27 cellular contexts compared by ENCODE assay signal in genomic region chr10:120477723-120478270, GRCh38. TPM values are rescaled to one million over a fixed set of nuclear protein-coding genes. Genes with fewer than 3 reads are reported as not detected.
DNase-seq lines count a peak whose midpoint lies in the region; ATAC-seq and TF ChIP-seq lines count a peak whose summit lies in the region.
"Had no signal": no experiment of that assay in that cellular context is flagged by ENCODE, and none has a peak within 500 bp of the region (broad histone marks: within the 10 kb centered on the region; RNA-seq: fewer than 3 reads in every experiment).

No MANE protein-coding gene starts in this region.

- H3K27ac ChIP-seq in brain microvascular endothelial cell = peak overlapping the region; percentile 23
- H3K27ac ChIP-seq: dorsolateral prefrontal cortex, ovary, sigmoid colon, upper lobe of left lung had no signal

- H3K4me1 Mint-ChIP-seq in activated naive CD8-positive, alpha-beta T cell treated with anti-CD3 and anti-CD28 coated beads, Interleukin-2, amount 50 U/mL, for 24 hours = no peaks in the 10 kb centered on the region
- no peaks in the 10 kb centered on the region for H3K4me1 Mint-ChIP-seq in activated naive CD8-positive, alpha-beta T cell treated with anti-CD3 and anti-CD28 coated beads for 36 hours
- H3K4me1 Mint-ChIP-seq: activated CD4-positive, alpha-beta memory T cell treated with anti-CD3 and anti-CD28 coated beads, Interleukin-2, amount 10 ng/mL, durations not matched to agents 7 days and 5 days; activated naive CD4-positive, alpha-beta T cell treated with anti-CD3 and anti-CD28 coated beads, Interleukin-2, amount 50 U/mL, for 24 hours; CD14-positive monocyte; stimulated activated naive CD8-positive, alpha-beta T cell treated with anti-CD3 and anti-CD28 coated beads, Interleukin-15, amount 100 ng/mL, for 72 hours had no signal

- no peaks in the 10 kb centered on the region for H3K36me3 Mint-ChIP-seq in activated naive CD8-positive, alpha-beta T cell treated with anti-CD3 and anti-CD28 coated beads, Interleukin-2, amount 50 U/mL, for 24 hours (ENCODE audit: low read depth)
- no peaks in the 10 kb centered on the region for H3K36me3 Mint-ChIP-seq in activated naive CD8-positive, alpha-beta T cell treated with anti-CD3 and anti-CD28 coated beads for 36 hours
- H3K36me3 Mint-ChIP-seq: CD14-positive monocyte had no signal

- peak; percentile 15 for ATAC-seq in activated naive CD8-positive, alpha-beta T cell treated with anti-CD3 and anti-CD28 coated beads, Interleukin-2, amount 50 U/mL, for 24 hours
- ATAC-seq: naive thymus-derived CD4-positive, alpha-beta T cell; stimulated activated naive CD8-positive, alpha-beta T cell treated with anti-CD3 and anti-CD28 coated beads, Interleukin-15, amount 100 ng/mL, for 72 hours had no signal

- in situ Hi-C loops in brain microvascular endothelial cell (cut with HindIII; ENCODE audit: low pct_ligation_motif_present, low sequenced_read_pairs) = no loop called here

- no peak for TF ChIP-seq CTCF in brain microvascular endothelial cell (IDR thresholded peaks at IDR 0.05; ENCODE audit: low read depth, low read length, missing control alignments)

- no peaks in the 10 kb centered on the region for H3K27me3 ChIP-seq in brain microvascular endothelial cell (replicated peaks)
- H3K27me3 ChIP-seq: ovary, sigmoid colon, upper lobe of left lung had no signal

- peaks cover 13% of the 10 kb centered on the region for H3K9me3 Mint-ChIP-seq in activated naive CD8-positive, alpha-beta T cell treated with anti-CD3 and anti-CD28 coated beads, Interleukin-2, amount 50 U/mL, for 24 hours
- H3K9me3 Mint-ChIP-seq in activated naive CD8-positive, alpha-beta T cell treated with anti-CD3 and anti-CD28 coated beads for 36 hours = peaks cover 8% of the 10 kb centered on the region

- no peak for DNase-seq in activated naive CD8-positive, alpha-beta T cell treated with anti-CD3 and anti-CD28 coated beads, Interleukin-2, amount 50 U/mL, for 24 hours
- no peak for DNase-seq in activated naive CD8-positive, alpha-beta T cell treated with anti-CD3 and anti-CD28 coated beads for 36 hours
- peak; percentile 16 for DNase-seq in brain microvascular endothelial cell
- peak; percentile 30 for DNase-seq in kidney tubule cell (ENCODE audit: low spot score)
- no peak for DNase-seq in stimulated activated naive CD4-positive, alpha-beta T cell treated with Interleukin-2 at 50 U/mL for 16 hours (lab: John Stamatoyannopoulos, UW)
- DNase-seq in NCI-H510A (lab: John Stamatoyannopoulos, UW) = no peak
- no peak for DNase-seq in HT-29 (ENCODE audit: low spot score)
- no peak for DNase-seq in mucosa of gallbladder (ENCODE audit: low spot score)
- DNase-seq: activated CD4-positive, alpha-beta memory T cell treated with anti-CD3 and anti-CD28 coated beads, Interleukin-2, amount 10 ng/mL, durations not matched to agents 7 days and 5 days; activated T-cell treated with anti-CD3 and anti-CD28 coated beads, Interleukin-2, amount 50 U/mL, for 48 hours; dorsolateral prefrontal cortex; GF-D8; H7; IMR-90; naive thymus-derived CD4-positive, alpha-beta T cell; NCI-H1436; NCI-H2171; NCI-H526 treated with DMSO at 0.1 percent for 48 hours; ovary; Right ventricle myocardium superior; sigmoid colon; stimulated activated CD4-positive, alpha-beta T cell treated with anti-CD3 and anti-CD28 coated beads, Interleukin-1b, Interleukin-23, amount 100 ng/mL, for 48 hours; stimulated activated naive CD8-positive, alpha-beta T cell treated with anti-CD3 and anti-CD28 coated beads, Interleukin-15, amount 100 ng/mL, for 72 hours; T-helper 1 cell; upper lobe of left lung had no signal

- H3K27ac Mint-ChIP-seq in activated naive CD8-positive, alpha-beta T cell treated with anti-CD3 and anti-CD28 coated beads, Interleukin-2, amount 50 U/mL, for 24 hours = no peak overlapping the region
- no peak overlapping the region for H3K27ac Mint-ChIP-seq in activated naive CD8-positive, alpha-beta T cell treated with anti-CD3 and anti-CD28 coated beads for 36 hours
- H3K27ac Mint-ChIP-seq: activated CD4-positive, alpha-beta memory T cell treated with anti-CD3 and anti-CD28 coated beads, Interleukin-2, amount 10 ng/mL, durations not matched to agents 7 days and 5 days; activated naive CD4-positive, alpha-beta T cell treated with anti-CD3 and anti-CD28 coated beads, Interleukin-2, amount 50 U/mL, for 24 hours; CD14-positive monocyte; naive thymus-derived CD4-positive, alpha-beta T cell had no signal

- H3K36me3 ChIP-seq in brain microvascular endothelial cell (replicated peaks) = no peaks in the 10 kb centered on the region
- H3K36me3 ChIP-seq: ovary, sigmoid colon, upper lobe of left lung had no signal

- peaks cover 10% of the 10 kb centered on the region for H3K27me3 Mint-ChIP-seq in activated naive CD8-positive, alpha-beta T cell treated with anti-CD3 and anti-CD28 coated beads, Interleukin-2, amount 50 U/mL, for 24 hours
- H3K27me3 Mint-ChIP-seq in activated naive CD8-positive, alpha-beta T cell treated with anti-CD3 and anti-CD28 coated beads for 36 hours = peaks cover 5% of the 10 kb centered on the region
- H3K27me3 Mint-ChIP-seq: stimulated activated naive CD8-positive, alpha-beta T cell treated with anti-CD3 and anti-CD28 coated beads, Interleukin-15, amount 100 ng/mL, for 72 hours had no signal

- no peak overlapping the region for H3K4me3 ChIP-seq in brain microvascular endothelial cell (ENCODE audit: low read depth, low read length)
- H3K4me3 ChIP-seq: dorsolateral prefrontal cortex, ovary, sigmoid colon, upper lobe of left lung had no signal

- H3K4me3 Mint-ChIP-seq in activated naive CD8-positive, alpha-beta T cell treated with anti-CD3 and anti-CD28 coated beads, Interleukin-2, amount 50 U/mL, for 24 hours = no peak overlapping the region
- no peak overlapping the region for H3K4me3 Mint-ChIP-seq in activated naive CD8-positive, alpha-beta T cell treated with anti-CD3 and anti-CD28 coated beads for 36 hours
- H3K4me3 Mint-ChIP-seq: activated CD4-positive, alpha-beta memory T cell treated with anti-CD3 and anti-CD28 coated beads, Interleukin-2, amount 10 ng/mL, durations not matched to agents 7 days and 5 days; activated naive CD4-positive, alpha-beta T cell treated with anti-CD3 and anti-CD28 coated beads, Interleukin-2, amount 50 U/mL, for 24 hours; CD14-positive monocyte; naive thymus-derived CD4-positive, alpha-beta T cell; stimulated activated naive CD8-positive, alpha-beta T cell treated with anti-CD3 and anti-CD28 coated beads, Interleukin-15, amount 100 ng/mL, for 72 hours had no signal

RNA-seq across cellular contexts. Expression of gene PLPP4, which starts 20.8 kb away (rescaled TPM):
- total RNA-seq in activated naive CD8-positive, alpha-beta T cell treated with anti-CD3 and anti-CD28 coated beads for 36 hours = not detected
- not detected in 2 replicates for total RNA-seq in HT-29 (2014; rRNA removed; shearing (Covaris generic))
- total RNA-seq in mucosa of gallbladder = 0.60 TPM
- total RNA-seq: activated CD4-positive, alpha-beta memory T cell treated with anti-CD3 and anti-CD28 coated beads, Interleukin-2, amount 10 ng/mL, durations not matched to agents 7 days and 5 days; naive thymus-derived CD4-positive, alpha-beta T cell; Right ventricle myocardium superior had no signal

Comparison
In these comparisons a context has a peak if more than half of its experiments do, and no peak if none do; other contexts are left out.
1. DNase-seq: peak in brain microvascular endothelial cell (single experiment) and kidney tubule cell (single experiment); none in activated naive CD8-positive, alpha-beta T cell treated with anti-CD3 and anti-CD28 coated beads, Interleukin-2, amount 50 U/mL, for 24 hours (single experiment), activated naive CD8-positive, alpha-beta T cell treated with anti-CD3 and anti-CD28 coated beads for 36 hours (single experiment), stimulated activated naive CD4-positive, alpha-beta T cell treated with Interleukin-2 at 50 U/mL for 16 hours (single experiment), NCI-H510A (single experiment), HT-29 (single experiment) and mucosa of gallbladder (single experiment).